In genomic region chr5:23996525-23996924, GRCh38 we compare ENCODE assay signal across 19 cellular contexts.
"Had no signal": no experiment of that assay in that cellular context is flagged by ENCODE, and none has a peak within 500 bp of the region (broad histone marks: within the 10 kb centered on the region; RNA-seq: fewer than 3 reads in every experiment).

No MANE protein-coding gene starts in this region.

- H3K27me3 ChIP-seq: breast epithelium, neural progenitor cell, spleen, tibial nerve had no signal

- H3K4me3 ChIP-seq: breast epithelium, neural progenitor cell, spleen, tibial nerve had no signal

- H3K4me1 ChIP-seq: breast epithelium, neural progenitor cell, spleen, tibial nerve had no signal

- H3K36me3 ChIP-seq: breast epithelium, neural progenitor cell, spleen, tibial nerve had no signal

- H3K9me3 ChIP-seq: breast epithelium, tibial nerve had no signal

- DNase-seq: activated CD4-positive, alpha-beta T cell treated with anti-CD3 and anti-CD28 coated beads for 1 hour; activated CD4-positive, alpha-beta T cell treated with anti-CD3 and anti-CD28 coated beads, Interleukin-2, amount 10 ng/mL, durations not matched to agents 7 days and 5 days; activated CD8-positive, alpha-beta T cell treated with anti-CD3 and anti-CD28 coated beads for 36 hours; activated naive CD8-positive, alpha-beta T cell treated with anti-CD3 and anti-CD28 coated beads, Interleukin-2, amount 50 U/mL, for 24 hours; activated T-cell treated with anti-CD3 and anti-CD28 coated beads, Interleukin-2, amount 50 U/mL, for 4 hours; amygdala; central memory CD4-positive, alpha-beta T cell; left cardiac atrium; naive thymus-derived CD8-positive, alpha-beta T cell; occipital lobe; right cardiac atrium; spleen; stimulated activated naive CD4-positive, alpha-beta T cell treated with Interleukin-2 at 50 U/mL for 16 hours; T-helper 1 cell had no signal

- H3K9ac ChIP-seq: neural progenitor cell had no signal

- ATAC-seq: activated CD8-positive, alpha-beta T cell treated with anti-CD3 and anti-CD28 coated beads for 36 hours; activated naive CD8-positive, alpha-beta T cell treated with anti-CD3 and anti-CD28 coated beads, Interleukin-2, amount 50 U/mL, for 24 hours; activated T-cell treated with anti-CD3 and anti-CD28 coated beads, Interleukin-2, amount 50 U/mL, for 4 hours; activated T-helper 17 cell treated with anti-CD3 and anti-CD28 coated beads, Interleukin-2, amount 50 U/mL, for 72 hours; left cardiac atrium; naive thymus-derived CD8-positive, alpha-beta T cell; WTC11 had no signal

- H3K27ac ChIP-seq: breast epithelium, neural progenitor cell, spleen, tibial nerve had no signal
